Comparison of ENCODE assay signal across 21 cellular contexts in genomic region chr7:106190589-106191330, GRCh38.
DNase-seq lines count a peak whose midpoint lies in the region; FAIRE-seq and TF ChIP-seq lines count a peak whose summit lies in the region.
"Had no signal": no experiment of that assay in that cellular context is flagged by ENCODE, and none has a peak within 500 bp of the region (broad histone marks: within the 10 kb centered on the region; RNA-seq: fewer than 3 reads in every experiment).

No MANE protein-coding gene starts in this region.

- no peaks in the 10 kb centered on the region for H3K9me3 ChIP-seq in small intestine (ENCODE audit: control insufficient read depth, low read depth)
- H3K9me3 ChIP-seq in kidney (ENCODE audit: control insufficient read depth in 1 of 2, low read length in 2 of 2) = no peaks in the 10 kb centered on the region
- H3K9me3 ChIP-seq in trophoblast cell (ENCODE audit: insufficient read depth, low read depth, low read length) = peaks cover 4% of the 10 kb centered on the region
- H3K9me3 ChIP-seq: pancreas, Peyer's patch, upper lobe of left lung had no signal

- H3K9ac ChIP-seq in kidney (ENCODE audit: low read length in 2 of 2) = no peak overlapping the region
- H3K9ac ChIP-seq in trophoblast cell (ENCODE audit: low read length) = no peak overlapping the region

- no peak overlapping the region for H2BK5ac ChIP-seq in trophoblast cell (ENCODE audit: low read depth, low read length, poor library complexity)

- no peak overlapping the region for H3K4me2 ChIP-seq in trophoblast cell (ENCODE audit: low read length)

- DNase-seq in DMS53 treated with DMSO at 0.1 percent for 48 hours (lab: John Stamatoyannopoulos, UW; ENCODE audit: unreplicated experiment) (peak; percentile 9), NCI-H1417 treated with DMSO at 0.1 percent for 48 hours (lab: John Stamatoyannopoulos, UW) (peak; percentile 70), NCI-H774 (lab: John Stamatoyannopoulos, UW) (peak; percentile 46), kidney tubule cell (ENCODE audit: low spot score) (peak; percentile 4), small intestine (no peak), kidney (no peak), trophoblast cell (no peak)
- DNase-seq: activated CD4-positive, alpha-beta T cell treated with anti-CD3 and anti-CD28 coated beads, Interleukin-2, amount 50 U/mL, for 48 hours; activated CD4-positive, CD25-positive, alpha-beta regulatory T cell; activated naive CD4-positive, alpha-beta T cell treated with Interleukin-2 at 50 U/mL for 16 hours; dorsolateral prefrontal cortex; GOT3; HFFc6; kidney glomerular epithelial cell; mammary epithelial cell; pancreas; Peyer's patch; SIG-M5; T-cell; upper lobe of left lung had no signal

- 56 to 70% (median 64%) methylated on average over 10 of the region's 10 CpGs for WGBS in small intestine, 3 donors
- WGBS in trophoblast cell (ENCODE audit: extremely low coverage, insufficient coverage, insufficient read length) = no CpG with 5 or more reads among the region's 10 CpGs

- intact Hi-C loops in kidney (cut with DNase I) = no loop called here

- no peak overlapping the region for H2AK5ac ChIP-seq in trophoblast cell (ENCODE audit: low read length)

- no peaks in the 10 kb centered on the region for H3K79me2 ChIP-seq in trophoblast cell (ENCODE audit: control insufficient read depth, insufficient read depth, low read length, poor library complexity)

- no peak overlapping the region for H2BK12ac ChIP-seq in trophoblast cell (ENCODE audit: low read length)

- no peak overlapping the region for H4K91ac ChIP-seq in trophoblast cell (ENCODE audit: low read depth, low read length)

- H3K79me1 ChIP-seq in trophoblast cell (ENCODE audit: low read length) = no peaks in the 10 kb centered on the region

- TF ChIP-seq CTCF in kidney (IDR thresholded peaks at IDR 0.05; ENCODE audit: borderline replicate concordance, extremely low read depth, insufficient read depth) = no peak

- no peak overlapping the region for H4K8ac ChIP-seq in trophoblast cell (ENCODE audit: low read depth, low read length)

- no peak overlapping the region for H3K4ac ChIP-seq in trophoblast cell (ENCODE audit: low read depth, low read length)

- no peak overlapping the region for H3K4me3 ChIP-seq in small intestine (ENCODE audit: low read depth in 1 of 2, low read length in 2 of 2)
- H3K4me3 ChIP-seq in kidney (ENCODE audit: low read length in 2 of 2) = no peak overlapping the region
- H3K4me3 ChIP-seq in trophoblast cell (ENCODE audit: low read depth, low read length) = no peak overlapping the region
- H3K4me3 ChIP-seq: dorsolateral prefrontal cortex, pancreas, Peyer's patch, upper lobe of left lung had no signal

- H2BK120ac ChIP-seq in trophoblast cell (ENCODE audit: insufficient read depth, low read length, poor library complexity) = no peak overlapping the region

- no peak overlapping the region for H4K12ac ChIP-seq in trophoblast cell (ENCODE audit: low read depth, low read length)

- H3K27ac ChIP-seq in small intestine (ENCODE audit: low read depth in 1 of 2, low read length in 1 of 2) (no peak overlapping the region), kidney (ENCODE audit: low read depth in 2 of 2, low read length in 2 of 2) (no peak overlapping the region), trophoblast cell (ENCODE audit: low read depth, low read length) (no peak overlapping the region)
- H3K27ac ChIP-seq: C4-2B, dorsolateral prefrontal cortex, pancreas, Peyer's patch had no signal

- no peak overlapping the region for H3K23ac ChIP-seq in trophoblast cell (ENCODE audit: low read length)

- H3K27me3 ChIP-seq in small intestine (ENCODE audit: control insufficient read depth in 2 of 2, insufficient read depth in 2 of 2, low read length in 2 of 2) = no peaks in the 10 kb centered on the region
- no peaks in the 10 kb centered on the region for H3K27me3 ChIP-seq in trophoblast cell (ENCODE audit: insufficient read depth, low read length)
- H3K27me3 ChIP-seq: pancreas, Peyer's patch, upper lobe of left lung had no signal

- H3K14ac ChIP-seq in trophoblast cell (ENCODE audit: low read length) = no peak overlapping the region

- H3K4me1 ChIP-seq in small intestine (ENCODE audit: control insufficient read depth in 2 of 2, insufficient read depth in 1 of 2, low read depth in 1 of 2, low read length in 1 of 2) = no peaks in the 10 kb centered on the region
- peaks cover 0 to 9% of the 10 kb centered on the region in 2 donors for H3K4me1 ChIP-seq in kidney (ENCODE audit: control insufficient read depth in 1 of 2, insufficient read depth in 1 of 2, low read depth in 1 of 2, low read length in 2 of 2)
- H3K4me1 ChIP-seq in trophoblast cell (ENCODE audit: control insufficient read depth in 1 of 2, insufficient read depth in 2 of 2, low read length in 2 of 2) = no peaks in the 10 kb centered on the region
- H3K4me1 ChIP-seq: pancreas, Peyer's patch had no signal

- H2AFZ ChIP-seq in trophoblast cell (ENCODE audit: insufficient read depth, low read length, poor library complexity) = no peak overlapping the region

- no peaks in the 10 kb centered on the region for H3K36me3 ChIP-seq in small intestine (ENCODE audit: control insufficient read depth in 2 of 2, insufficient read depth in 2 of 2, low read length in 2 of 2)
- no peaks in the 10 kb centered on the region for H3K36me3 ChIP-seq in kidney (ENCODE audit: control insufficient read depth in 1 of 2, insufficient read depth in 2 of 2, low read length in 2 of 2)
- no peaks in the 10 kb centered on the region for H3K36me3 ChIP-seq in trophoblast cell (ENCODE audit: control insufficient read depth in 1 of 2, insufficient read depth in 2 of 2, low read length in 2 of 2)
- H3K36me3 ChIP-seq: pancreas, Peyer's patch, upper lobe of left lung had no signal

- FAIRE-seq in small intestine (lab: Jason Lieb, UNC) (no peak), kidney (lab: Jason Lieb, UNC) (no peak)
- FAIRE-seq: pancreas had no signal

- no peak overlapping the region for H3K18ac ChIP-seq in trophoblast cell (ENCODE audit: low read length)

Comparison
In these comparisons a context has a peak if more than half of its experiments do, and no peak if none do; other contexts are left out.
1. DNase-seq: peak in DMS53 treated with DMSO at 0.1 percent for 48 hours (single experiment), NCI-H1417 treated with DMSO at 0.1 percent for 48 hours (single experiment), NCI-H774 (single experiment) and kidney tubule cell (single experiment); none in small intestine (single experiment), kidney (single experiment) and trophoblast cell (0 of 2).